In the genomic region with DNA sequence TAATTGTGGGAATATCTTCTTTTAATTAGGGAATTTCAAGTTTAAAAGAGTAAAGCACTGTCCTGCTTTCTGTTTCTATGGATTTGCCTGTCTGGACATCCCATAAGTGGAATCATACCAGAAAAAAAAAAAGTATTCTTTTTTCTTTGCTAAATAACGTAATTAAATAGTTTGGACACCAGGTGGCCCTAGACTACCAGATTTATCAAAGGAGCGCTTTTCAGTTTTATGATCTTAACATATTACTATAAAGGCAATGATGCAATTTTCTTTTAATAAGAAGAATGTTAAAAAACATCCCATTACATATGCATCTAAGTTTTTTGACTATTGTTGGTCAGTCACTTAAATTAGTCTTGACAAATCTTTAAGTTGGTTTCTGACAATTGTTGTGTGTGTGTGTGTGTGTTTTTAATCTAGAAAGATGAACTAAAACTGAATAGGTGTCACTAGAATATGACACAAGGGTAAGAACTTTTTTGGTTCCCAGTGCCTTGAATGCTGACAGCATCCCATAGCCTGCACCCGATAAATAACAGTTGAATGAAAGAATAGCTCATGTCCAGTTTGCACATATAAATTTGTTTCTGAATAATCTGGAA, we compare ENCODE assay signal across 1 cellular context.
TF ChIP-seq lines count a peak whose summit lies in the region.

No MANE protein-coding gene starts in this region.

TF ChIP-seq in HCT116, 20 proteins besides CTCF, POLR2A, EP300 and RAD21:
- TF ChIP-seq EZH2phosphoT487 (IDR thresholded peaks at IDR 0.05; ENCODE audit: borderline replicate concordance) (no peak), YY1 (IDR thresholded peaks at IDR 0.05; ENCODE audit: extremely low read depth, insufficient replicate concordance, low read depth, low read length) (no peak), JUND (IDR thresholded peaks at IDR 0.05) (no peak), SRF (IDR thresholded peaks at IDR 0.05; ENCODE audit: low read depth) (no peak), POLR2AphosphoS5 (IDR thresholded peaks at IDR 0.05; ENCODE audit: low read depth, low read length) (no peak), EZH2 (IDR thresholded peaks at IDR 0.05) (no peak), SIN3A (IDR thresholded peaks at IDR 0.05; ENCODE audit: low read depth) (no peak), ZFX (IDR thresholded peaks at IDR 0.05) (no peak), EGR1 (IDR thresholded peaks at IDR 0.05; ENCODE audit: low read depth) (no peak), CEBPB (IDR thresholded peaks at IDR 0.05; ENCODE audit: low read depth) (no peak), ELF1 (IDR thresholded peaks at IDR 0.05; ENCODE audit: borderline replicate concordance, low read depth) (no peak), FOSL1 (IDR thresholded peaks at IDR 0.05; ENCODE audit: low read depth) (no peak)
- TF ChIP-seq, protein P1, sequence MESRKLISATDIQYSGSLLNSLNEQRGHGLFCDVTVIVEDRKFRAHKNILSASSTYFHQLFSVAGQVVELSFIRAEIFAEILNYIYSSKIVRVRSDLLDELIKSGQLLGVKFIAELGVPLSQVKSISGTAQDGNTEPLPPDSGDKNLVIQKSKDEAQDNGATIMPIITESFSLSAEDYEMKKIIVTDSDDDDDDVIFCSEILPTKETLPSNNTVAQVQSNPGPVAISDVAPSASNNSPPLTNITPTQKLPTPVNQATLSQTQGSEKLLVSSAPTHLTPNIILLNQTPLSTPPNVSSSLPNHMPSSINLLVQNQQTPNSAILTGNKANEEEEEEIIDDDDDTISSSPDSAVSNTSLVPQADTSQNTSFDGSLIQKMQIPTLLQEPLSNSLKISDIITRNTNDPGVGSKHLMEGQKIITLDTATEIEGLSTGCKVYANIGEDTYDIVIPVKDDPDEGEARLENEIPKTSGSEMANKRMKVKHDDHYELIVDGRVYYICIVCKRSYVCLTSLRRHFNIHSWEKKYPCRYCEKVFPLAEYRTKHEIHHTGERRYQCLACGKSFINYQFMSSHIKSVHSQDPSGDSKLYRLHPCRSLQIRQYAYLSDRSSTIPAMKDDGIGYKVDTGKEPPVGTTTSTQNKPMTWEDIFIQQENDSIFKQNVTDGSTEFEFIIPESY (IDR thresholded peaks at IDR 0.05; ENCODE audit: extremely low read depth, insufficient replicate concordance, low read length) = no peak
- TF ChIP-seq, protein P2, sequence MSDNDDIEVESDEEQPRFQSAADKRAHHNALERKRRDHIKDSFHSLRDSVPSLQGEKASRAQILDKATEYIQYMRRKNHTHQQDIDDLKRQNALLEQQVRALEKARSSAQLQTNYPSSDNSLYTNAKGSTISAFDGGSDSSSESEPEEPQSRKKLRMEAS (IDR thresholded peaks at IDR 0.05) = no peak
